1 cellular context compared by ENCODE assay signal in genomic region chr17:49403514-49404289, GRCh38.
TF ChIP-seq lines count a peak whose summit lies in the region.

No MANE protein-coding gene starts in this region.

TF ChIP-seq in GM12878, 131 proteins besides CTCF, POLR2A, EP300 and RAD21:
- no peak for TF ChIP-seq ZZZ3 (IDR thresholded peaks at IDR 0.05; ENCODE audit: control insufficient read depth, insufficient read length, low read depth)
- TF ChIP-seq MTA3 (IDR thresholded peaks at IDR 0.05; ENCODE audit: borderline replicate concordance, low read length), result no peak
- no peak for TF ChIP-seq MYC (IDR thresholded peaks at IDR 0.05; ENCODE audit: insufficient read depth, insufficient read length, insufficient replicate concordance, low read length, severe bottlenecking)
- TF ChIP-seq SP1 (IDR thresholded peaks at IDR 0.05; ENCODE audit: low read depth, low read length), result no peak
- TF ChIP-seq BRCA1 (IDR thresholded peaks at IDR 0.05; ENCODE audit: low read depth, low read length), result no peak
- no peak for TF ChIP-seq NR2F1 (conservative IDR thresholded peaks at IDR 0.05)
- TF ChIP-seq CHD1 (IDR thresholded peaks at IDR 0.05; ENCODE audit: low read depth, low read length), result no peak
- no peak for TF ChIP-seq ZSCAN29 (IDR thresholded peaks at IDR 0.05)
- TF ChIP-seq, protein P1, sequence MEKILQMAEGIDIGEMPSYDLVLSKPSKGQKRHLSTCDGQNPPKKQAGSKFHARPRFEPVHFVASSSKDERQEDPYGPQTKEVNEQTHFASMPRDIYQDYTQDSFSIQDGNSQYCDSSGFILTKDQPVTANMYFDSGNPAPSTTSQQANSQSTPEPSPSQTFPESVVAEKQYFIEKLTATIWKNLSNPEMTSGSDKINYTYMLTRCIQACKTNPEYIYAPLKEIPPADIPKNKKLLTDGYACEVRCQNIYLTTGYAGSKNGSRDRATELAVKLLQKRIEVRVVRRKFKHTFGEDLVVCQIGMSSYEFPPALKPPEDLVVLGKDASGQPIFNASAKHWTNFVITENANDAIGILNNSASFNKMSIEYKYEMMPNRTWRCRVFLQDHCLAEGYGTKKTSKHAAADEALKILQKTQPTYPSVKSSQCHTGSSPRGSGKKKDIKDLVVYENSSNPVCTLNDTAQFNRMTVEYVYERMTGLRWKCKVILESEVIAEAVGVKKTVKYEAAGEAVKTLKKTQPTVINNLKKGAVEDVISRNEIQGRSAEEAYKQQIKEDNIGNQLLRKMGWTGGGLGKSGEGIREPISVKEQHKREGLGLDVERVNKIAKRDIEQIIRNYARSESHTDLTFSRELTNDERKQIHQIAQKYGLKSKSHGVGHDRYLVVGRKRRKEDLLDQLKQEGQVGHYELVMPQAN (conservative IDR thresholded peaks at IDR 0.05), result no peak
- TF ChIP-seq SMC3 (IDR thresholded peaks at IDR 0.05; ENCODE audit: borderline replicate concordance, low read length), result no peak
- no peak for TF ChIP-seq BCL11A (IDR thresholded peaks at IDR 0.05; ENCODE audit: low read depth, low read length)
- TF ChIP-seq, protein P2, sequence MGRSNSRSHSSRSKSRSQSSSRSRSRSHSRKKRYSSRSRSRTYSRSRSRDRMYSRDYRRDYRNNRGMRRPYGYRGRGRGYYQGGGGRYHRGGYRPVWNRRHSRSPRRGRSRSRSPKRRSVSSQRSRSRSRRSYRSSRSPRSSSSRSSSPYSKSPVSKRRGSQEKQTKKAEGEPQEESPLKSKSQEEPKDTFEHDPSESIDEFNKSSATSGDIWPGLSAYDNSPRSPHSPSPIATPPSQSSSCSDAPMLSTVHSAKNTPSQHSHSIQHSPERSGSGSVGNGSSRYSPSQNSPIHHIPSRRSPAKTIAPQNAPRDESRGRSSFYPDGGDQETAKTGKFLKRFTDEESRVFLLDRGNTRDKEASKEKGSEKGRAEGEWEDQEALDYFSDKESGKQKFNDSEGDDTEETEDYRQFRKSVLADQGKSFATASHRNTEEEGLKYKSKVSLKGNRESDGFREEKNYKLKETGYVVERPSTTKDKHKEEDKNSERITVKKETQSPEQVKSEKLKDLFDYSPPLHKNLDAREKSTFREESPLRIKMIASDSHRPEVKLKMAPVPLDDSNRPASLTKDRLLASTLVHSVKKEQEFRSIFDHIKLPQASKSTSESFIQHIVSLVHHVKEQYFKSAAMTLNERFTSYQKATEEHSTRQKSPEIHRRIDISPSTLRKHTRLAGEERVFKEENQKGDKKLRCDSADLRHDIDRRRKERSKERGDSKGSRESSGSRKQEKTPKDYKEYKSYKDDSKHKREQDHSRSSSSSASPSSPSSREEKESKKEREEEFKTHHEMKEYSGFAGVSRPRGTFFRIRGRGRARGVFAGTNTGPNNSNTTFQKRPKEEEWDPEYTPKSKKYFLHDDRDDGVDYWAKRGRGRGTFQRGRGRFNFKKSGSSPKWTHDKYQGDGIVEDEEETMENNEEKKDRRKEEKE (IDR thresholded peaks at IDR 0.05), result no peak
- TF ChIP-seq NR2C1 (IDR thresholded peaks at IDR 0.05), result no peak
- no peak for TF ChIP-seq SUZ12 (IDR thresholded peaks at IDR 0.05; ENCODE audit: unreplicated experiment)
- no peak for TF ChIP-seq CHD4 (IDR thresholded peaks at IDR 0.05)
- no peak for TF ChIP-seq POLR2AphosphoS2 (IDR thresholded peaks at IDR 0.05; ENCODE audit: low read depth, low read length)
- TF ChIP-seq PAX8 (IDR thresholded peaks at IDR 0.05), result no peak
- no peak for TF ChIP-seq ZNF687 (IDR thresholded peaks at IDR 0.05)
TF ChIP-seq in GM12878: peak in this region for 0.
